ENCODE assay signal across 8 cellular contexts in the genomic region with DNA sequence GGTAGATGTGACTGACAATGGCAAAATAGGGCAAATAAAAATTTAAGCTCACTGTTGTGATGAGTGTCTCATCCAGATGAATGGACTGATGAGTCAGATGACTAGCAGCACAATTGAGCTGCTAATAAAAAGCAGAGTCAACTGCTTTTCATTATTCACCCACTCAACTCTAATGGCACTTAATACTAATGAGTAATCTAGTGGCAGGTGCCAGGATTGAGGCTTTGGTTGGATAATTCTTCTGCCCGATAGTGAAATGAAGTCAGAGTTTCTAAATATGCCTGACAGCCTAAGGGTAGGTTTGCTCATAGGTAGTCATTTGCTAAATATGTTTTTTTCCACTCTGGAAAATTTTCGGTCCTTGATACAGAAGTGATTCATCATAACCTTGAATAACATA. TPM values are rescaled to one million over a fixed set of nuclear protein-coding genes. Genes with fewer than 3 reads are reported as not detected.
DNase-seq lines count a peak whose midpoint lies in the region; ATAC-seq, FAIRE-seq and TF ChIP-seq lines count a peak whose summit lies in the region.

No MANE protein-coding gene starts in this region.

- TF ChIP-seq CTCF in A549 (IDR thresholded peaks at IDR 0.05) (no peak), HCT116 (IDR thresholded peaks at IDR 0.05 in 2 of 3, conservative IDR thresholded peaks at IDR 0.05 in 1 of 3; ENCODE audit: borderline replicate concordance in 1 of 3, insufficient read depth in 1 of 3, low read depth in 2 of 3, low read length in 2 of 3) (no peak), hepatocyte (IDR thresholded peaks at IDR 0.05; ENCODE audit: poor library complexity) (no peak)

- H3K9me3 Mint-ChIP-seq in activated T-helper 17 cell treated with anti-CD3 and anti-CD28 coated beads, Interleukin-2, amount 50 U/mL, for 72 hours = no peaks in the 10 kb centered on the region

- no TSS peak for BruUV-seq in HCT116 (replicated peaks; lab: Mats Ljungman, UMichigan)

- RAD21 ChIA-PET in HCT116 (lab: Charles Lee; ENCODE audit: low non-redundant PET in 1 of 2, low total read pairs in 2 of 2, uncharacterized antibody in 2 of 2, unreplicated experiment in 2 of 2) = no interaction called here

- peaks cover 100% of the 10 kb centered on the region for H3K36me3 Mint-ChIP-seq in activated T-helper 17 cell treated with anti-CD3 and anti-CD28 coated beads, Interleukin-2, amount 50 U/mL, for 72 hours (ENCODE audit: low read depth)

- POLR2A ChIA-PET in A549 (lab: Yijun Ruan, JAX) (interaction anchor here (2.7 kb wide), 1 partner anchor 9 kb away, joined by 22 read pairs; a partner anchor contains a TSS), HCT116 (lab: Charles Lee) (interaction anchor here (4.0 kb wide), 1 partner anchor 10 kb away, joined by 17 read pairs; a partner anchor contains a TSS)

- H4K20me1 ChIP-seq in HCT116 (ENCODE audit: insufficient read depth) = peaks cover 38% of the 10 kb centered on the region
- H4K20me1 ChIP-seq in hepatocyte (ENCODE audit: insufficient read depth, poor library complexity, severe bottlenecking) = peaks cover 51% of the 10 kb centered on the region

- intact Hi-C loops in HCT116 (cut with micrococcal nuclease) = no loop called here

- peaks cover 25 to 34% of the 10 kb centered on the region in 2 experiments; a peak in 3 of 4 replicates for H3K36me3 ChIP-seq in HCT116 (ENCODE audit: control insufficient read depth in 1 of 2, insufficient read depth in 2 of 2, low read length in 2 of 2)
- H3K36me3 ChIP-seq in hepatocyte (replicated peaks; ENCODE audit: insufficient read depth, low read depth) = no peaks in the 10 kb centered on the region

- CTCF ChIA-PET in A549 (lab: Yijun Ruan, JAX) (interaction anchor here (1.1 to 1.4 kb wide), 3 partner anchors 20 to 475 kb away, joined by 3 to 5 read pairs (median 4); no protein-coding TSS in a partner anchor), HCT116 (lab: Charles Lee) (no interaction called here)

- DNase-seq in A549 (ENCODE audit: low read depth in 1 of 2, low spot score in 1 of 2) (peak; percentile 29 to 35), HCT116 (ENCODE audit: low read depth, low spot score) (no peak), hepatocyte (ENCODE audit: low spot score) (peak; percentile 25), DMS114 treated with DMSO at 0.1 percent for 48 hours (lab: John Stamatoyannopoulos, UW; ENCODE audit: unreplicated experiment) (no peak), DMS 273 (lab: John Stamatoyannopoulos, UW; ENCODE audit: unreplicated experiment) (no peak)

- H3K27ac ChIP-seq in A549 (0 out of 6 replicates have a peak overlapping the region, but pooled peaks of 1 of the 2 experiments have one; percentile 19), HCT116 (ENCODE audit: low read depth, low read length) (no peak overlapping the region), hepatocyte (peak overlapping the region; percentile 23)

- H3K4me3 ChIP-seq in A549 (no peak overlapping the region), HCT116 (replicated peaks in 1 of 2; ENCODE audit: low read depth in 1 of 2, low read length in 2 of 2) (no peak overlapping the region), hepatocyte (no peak overlapping the region)

- peak overlapping the region; percentile 99 for H3K4me3 Mint-ChIP-seq in activated T-helper 17 cell treated with anti-CD3 and anti-CD28 coated beads, Interleukin-2, amount 50 U/mL, for 72 hours

- FAIRE-seq in A549 (lab: Jason Lieb, UNC) = no peak

- no peaks in the 10 kb centered on the region for H3K9me3 ChIP-seq in A549
- no peaks in the 10 kb centered on the region for H3K9me3 ChIP-seq in HCT116 (ENCODE audit: control insufficient read depth in 1 of 2, insufficient read depth in 1 of 2, low read depth in 1 of 2, low read length in 2 of 2)
- H3K9me3 ChIP-seq in hepatocyte (ENCODE audit: low read depth) = no peaks in the 10 kb centered on the region

- no peak overlapping the region for H3K9ac ChIP-seq in HCT116 (ENCODE audit: low read length)

- H3K4me1 ChIP-seq in A549 (peaks cover 63% of the 10 kb centered on the region), HCT116 (ENCODE audit: control insufficient read depth in 1 of 2, insufficient read depth in 2 of 2, low read length in 2 of 2) (peaks cover 6 to 29% of the 10 kb centered on the region in 2 experiments), hepatocyte (ENCODE audit: insufficient read depth) (peaks cover 7% of the 10 kb centered on the region)

- H3K27me3 ChIP-seq in HCT116 (ENCODE audit: insufficient read depth, low read length) (no peaks in the 10 kb centered on the region), hepatocyte (no peaks in the 10 kb centered on the region)

- TF ChIP-seq POLR2A in A549 (IDR thresholded peaks at IDR 0.05; ENCODE audit: low read length) (no peak), HCT116 (IDR thresholded peaks at IDR 0.05; ENCODE audit: borderline replicate concordance, extremely low read depth, insufficient read depth, insufficient read length) (no peak)

- TF ChIP-seq EP300 in A549 (IDR thresholded peaks at IDR 0.05) = no peak

- H3K4me2 ChIP-seq in A549 (peak overlapping the region; percentile 70), HCT116 (ENCODE audit: low read length) (peak overlapping the region; percentile 26), hepatocyte (no peak overlapping the region)

- peaks cover 26% of the 10 kb centered on the region for H3K4me1 Mint-ChIP-seq in activated T-helper 17 cell treated with anti-CD3 and anti-CD28 coated beads, Interleukin-2, amount 50 U/mL, for 72 hours

- H3K27ac Mint-ChIP-seq in activated T-helper 17 cell treated with anti-CD3 and anti-CD28 coated beads, Interleukin-2, amount 50 U/mL, for 72 hours = peak overlapping the region; percentile 77

- TF ChIP-seq RAD21 in A549 (conservative IDR thresholded peaks at IDR 0.05 in 1 of 2, IDR thresholded peaks at IDR 0.05 in 1 of 2) (no peak), HCT116 (IDR thresholded peaks at IDR 0.05; ENCODE audit: low read depth) (no peak)

- H3K79me2 ChIP-seq in HCT116 (ENCODE audit: insufficient read depth, low read length) (peaks cover 98% of the 10 kb centered on the region), hepatocyte (peaks cover 97% of the 10 kb centered on the region)

- H2AFZ ChIP-seq in HCT116 (ENCODE audit: low read depth, low read length, poor library complexity, severe bottlenecking) = no peak overlapping the region
- H2AFZ ChIP-seq in hepatocyte = no peak overlapping the region

- ATAC-seq in A549 (peak; percentile 54 to 59; a peak in 5 of 6 replicates), HCT116 (no peak), GM21529 (IDR thresholded peaks at IDR 0.05; ENCODE audit: unreplicated experiment) (no peak), GM19023 (IDR thresholded peaks at IDR 0.05; ENCODE audit: unreplicated experiment) (no peak)
- peak; percentile 62 for ATAC-seq in activated T-helper 17 cell treated with anti-CD3 and anti-CD28 coated beads, Interleukin-2, amount 50 U/mL, for 72 hours (replicated peaks)

- no peaks in the 10 kb centered on the region for H3K9me2 ChIP-seq in HCT116 (ENCODE audit: insufficient read depth)
- H3K9me2 ChIP-seq in hepatocyte (replicated peaks; ENCODE audit: insufficient read depth) = no peaks in the 10 kb centered on the region

- no peaks in the 10 kb centered on the region for H3K27me3 Mint-ChIP-seq in activated T-helper 17 cell treated with anti-CD3 and anti-CD28 coated beads, Interleukin-2, amount 50 U/mL, for 72 hours

- 5% methylated on average over 2 of the region's 2 CpGs for WGBS in A549 (ENCODE audit: missing lambda C conversion rate)
- WGBS in hepatocyte (ENCODE audit: low lambda C conversion rate, missing lambda C conversion rate) = 80% methylated on average over 2 of the region's 2 CpGs

TF ChIP-seq in A549, 52 proteins besides CTCF, POLR2A, EP300 and RAD21 (continues in another document):
- TF ChIP-seq MAFK (IDR thresholded peaks at IDR 0.05; ENCODE audit: partially characterized antibody) (peak; percentile 36), FOXS1 (CRISPR knock-in tag; IDR thresholded peaks at IDR 0.05) (no peak), KDM1A (IDR thresholded peaks at IDR 0.05; ENCODE audit: low read depth) (no peak), TFCP2L1 (CRISPR knock-in tag; IDR thresholded peaks at IDR 0.05) (no peak), KDM5A (IDR thresholded peaks at IDR 0.05) (no peak), ZC3H11A (IDR thresholded peaks at IDR 0.05) (no peak)

RNA-seq across cellular contexts. Expression of a gene that starts 10.4 kb away (rescaled TPM):
- polyA plus RNA-seq in A549 (2011; rRNA removed) = 290 and 300 TPM in 2 replicates
- polyA plus RNA-seq in A549 (2012; cell fraction: cytosol; rRNA removed) = 34.9 and 35.3 TPM in 2 replicates
- polyA plus RNA-seq in A549 (2012; cell fraction: nucleus; rRNA removed) = 187 and 235 TPM in 2 replicates
- polyA plus RNA-seq in A549 (2017; fragmentation: RNase III; extraction: RNeasy Plus Mini Kit Qiagen cat#74134 plus additional on column Dnase treatment) = 42.7 to 47.8 TPM (median 47.3 TPM) in 3 replicates
- polyA minus RNA-seq in A549 (2011; rRNA and poly(A)+ RNA removed) = 225 and 326 TPM in 2 replicates
- total RNA-seq in HCT116 (2021; ENCODE audit: unreplicated experiment) = 143 TPM
- polyA plus RNA-seq in HCT116 (2012) = 64.0 and 87.4 TPM in 2 replicates
- total RNA-seq in activated T-helper 17 cell treated with anti-CD3 and anti-CD28 coated beads, Interleukin-2, amount 50 U/mL, for 72 hours = 100 to 1,000 TPM; 231 to 528 TPM
- 117 and 120 TPM in 2 replicates for total RNA-seq in hepatocyte
- polyA plus RNA-seq in hepatocyte = 36.8 and 46.5 TPM in 2 replicates

RNA-seq across cellular contexts. Expression of a gene that starts 34.9 kb away (rescaled TPM):
- polyA plus RNA-seq in A549 (2011; rRNA removed) (1.5 and 1.7 TPM in 2 replicates), A549 (2017; fragmentation: RNase III; extraction: RNeasy Plus Mini Kit Qiagen cat#74134 plus additional on column Dnase treatment) (1.4 to 1.6 TPM (median 1.6 TPM) in 3 replicates), hepatocyte (0.42 and 0.47 TPM in 2 replicates)
- polyA plus RNA-seq in A549 (2012; cell fraction: cytosol; rRNA removed) = 0.45 and 0.61 TPM in 2 replicates
- polyA plus RNA-seq in A549 (2012; cell fraction: nucleus; rRNA removed) = 2.0 and 3.5 TPM in 2 replicates
- 1.0 and 2.1 TPM in 2 replicates for polyA minus RNA-seq in A549 (2011; rRNA and poly(A)+ RNA removed)
- total RNA-seq in HCT116 (2021; ENCODE audit: unreplicated experiment) (0.98 TPM), hepatocyte (0.50 and 0.68 TPM in 2 replicates)
- polyA plus RNA-seq in HCT116 (2012) = 0.52 and 0.87 TPM in 2 replicates
- 10 to 100 TPM in 1 of 2 donors, 1 to 10 TPM in 1; 4.9 to 10.7 TPM for total RNA-seq in activated T-helper 17 cell treated with anti-CD3 and anti-CD28 coated beads, Interleukin-2, amount 50 U/mL, for 72 hours

Comparison
In these comparisons a context has a peak if more than half of its experiments do, and no peak if none do; other contexts are left out.
1. ATAC-seq: peak in A549 (2 of 2) and activated T-helper 17 cell treated with anti-CD3 and anti-CD28 coated beads, Interleukin-2, amount 50 U/mL, for 72 hours (single experiment); none in HCT116 (single experiment), GM21529 (single experiment) and GM19023 (single experiment).
2. DNase-seq: peak in A549 (2 of 2) and hepatocyte (single experiment); none in HCT116 (single experiment), DMS114 treated with DMSO at 0.1 percent for 48 hours (single experiment) and DMS 273 (single experiment).